7 cellular contexts compared by ENCODE assay signal in genomic region chr19:44653977-44654784, GRCh38. TPM values are rescaled to one million over a fixed set of nuclear protein-coding genes. Genes with fewer than 3 reads are reported as not detected.
A peak's percentile ranks its signal among the peaks of the same experiment; 100 is the strongest.
DNase-seq lines count a peak whose midpoint lies in the region; ATAC-seq and TF ChIP-seq lines count a peak whose summit lies in the region.

No MANE protein-coding gene starts in this region.

- H3K4me3 ChIP-seq in cardiac muscle cell (no peak overlapping the region), gastrocnemius medialis (no peak overlapping the region)

- H3K9me3 ChIP-seq in cardiac muscle cell (ENCODE audit: low read depth): no peaks in the 10 kb centered on the region
- H3K9me3 ChIP-seq in gastrocnemius medialis: no peaks in the 10 kb centered on the region

- H3K27me3 ChIP-seq in cardiac muscle cell: no peaks in the 10 kb centered on the region
- H3K27me3 ChIP-seq in gastrocnemius medialis: no peaks in the 10 kb centered on the region

- H3K27ac ChIP-seq in cardiac muscle cell (no peak overlapping the region), gastrocnemius medialis (peak overlapping the region in 2 of 4 donors; percentile 38 to 45)

- in situ Hi-C loops in gastrocnemius medialis (cut with MboI; ENCODE audit: low sequenced_read_pairs in 4 of 4): no loop called here

- H3K36me3 ChIP-seq in cardiac muscle cell (peaks cover 25% of the 10 kb centered on the region), gastrocnemius medialis (peaks cover 0 to 86% of the 10 kb centered on the region in 2 donors)

- TF ChIP-seq CTCF in cardiac muscle cell (IDR thresholded peaks at IDR 0.05; ENCODE audit: low read depth, low read length) (peak; percentile 54), gastrocnemius medialis (IDR thresholded peaks at IDR 0.05 in 4 of 5, conservative IDR thresholded peaks at IDR 0.05 in 1 of 5) (peak; percentile 29 to 66 (median 56))

- DNase-seq in RPMI7951 (ENCODE audit: low read depth) (peak; percentile 44), cardiac muscle cell (ENCODE audit: low read depth in 1 of 2, low spot score in 1 of 2) (peak; percentile 53 to 68), gastrocnemius medialis (peak; percentile 37 to 65), superior temporal gyrus (ENCODE audit: extremely low spot score) (no peak)
- peak; percentile 52 for DNase-seq in activated effector memory CD4-positive, alpha-beta T cell treated with Interleukin-2 at 50 U/mL for 16 hours

- intact Hi-C loops in gastrocnemius medialis (cut with DNase I; ENCODE audit: low total_unique reads): no loop called here

- TF ChIP-seq POLR2A in gastrocnemius medialis (IDR thresholded peaks at IDR 0.05): no peak

- peak; percentile 86 for ATAC-seq in GM18511 (IDR thresholded peaks at IDR 0.05; ENCODE audit: unreplicated experiment)
- peak; percentile 84 for ATAC-seq in HG02884 (IDR thresholded peaks at IDR 0.05; ENCODE audit: unreplicated experiment)
- peak; percentile 72 to 80 for ATAC-seq in gastrocnemius medialis

- H3K4me1 ChIP-seq in cardiac muscle cell (ENCODE audit: low read depth): no peaks in the 10 kb centered on the region
- H3K4me1 ChIP-seq in gastrocnemius medialis: peaks cover 1 to 6% of the 10 kb centered on the region in 2 donors

RNA-seq across cellular contexts. Expression of gene PVR, which starts 10.5 kb away (rescaled TPM):
- 34.2 and 35.7 TPM in 2 replicates for total RNA-seq in RPMI7951 (2014; rRNA removed; shearing (Covaris generic))
- total RNA-seq in cardiac muscle cell (18.4 and 20.8 TPM in 2 replicates), gastrocnemius medialis (10 to 100 TPM; 27.3 to 60.2 (median 33.9) TPM)
- polyA plus RNA-seq in cardiac muscle cell: 18.7 and 19.6 TPM in 2 replicates

RNA-seq across cellular contexts. Expression of gene CEACAM19, which starts 17.1 kb away (rescaled TPM):
- total RNA-seq in RPMI7951 (2014; rRNA removed; shearing (Covaris generic)): 0.12 and 0.20 TPM in 2 replicates
- total RNA-seq in cardiac muscle cell (3.8 and 8.4 TPM in 2 replicates), gastrocnemius medialis (1 to 10 TPM; 2.0 to 8.5 (median 3.7) TPM)
- polyA plus RNA-seq in cardiac muscle cell: 4.3 and 5.0 TPM in 2 replicates

RNA-seq across cellular contexts. Expression of gene IGSF23, which starts 40.8 kb away (rescaled TPM):
- not detected in 2 replicates for total RNA-seq in RPMI7951 (2014; rRNA removed; shearing (Covaris generic))
- not detected in 2 replicates for total RNA-seq in cardiac muscle cell
- polyA plus RNA-seq in cardiac muscle cell: not detected in 2 replicates
- total RNA-seq in gastrocnemius medialis: not detected

RNA-seq across cellular contexts. Expression of gene CEACAM16, which starts 44.8 kb away (rescaled TPM):
- 0.20 TPM in 1 of 2 replicates, not detected in the other for total RNA-seq in RPMI7951 (2014; rRNA removed; shearing (Covaris generic))
- total RNA-seq in cardiac muscle cell (not detected in 2 replicates), gastrocnemius medialis (not detected)
- polyA plus RNA-seq in cardiac muscle cell: not detected in 2 replicates
